17 cellular contexts compared by ENCODE assay signal in genomic region chr9:135078361-135078821, GRCh38. TPM values are rescaled to one million over a fixed set of nuclear protein-coding genes. Genes with fewer than 3 reads are reported as not detected.
"Had no signal": no experiment of that assay in that cellular context is flagged by ENCODE, and none has a peak within 500 bp of the region (broad histone marks: within the 10 kb centered on the region; RNA-seq: fewer than 3 reads in every experiment).

No MANE protein-coding gene starts in this region.

- H3K27ac Mint-ChIP-seq: activated naive CD4-positive, alpha-beta T cell treated with anti-CD3 and anti-CD28 coated beads for 36 hours; activated T-helper 1 cell treated with anti-CD3 and anti-CD28 coated beads, Interleukin-12 subunit alpha, Interleukin-12 subunit beta, Interleukin-2, Interleukin-4 antibody, amounts not matched to agents 30 ng/mL and 10 ng/mL and 1 ng/mL, durations not matched to agents 14 hours and 24 hours and 36 hours; nephron progenitor cell; type B pancreatic cell had no signal

- DNase-seq: activated CD4-positive, alpha-beta T cell treated with anti-CD3 and anti-CD28 coated beads, Interleukin-2, amount 50 U/mL, for 4 hours; activated naive CD4-positive, alpha-beta T cell treated with anti-CD3 and anti-CD28 coated beads for 36 hours; effector CD8-positive, alpha-beta T cell; left ventricle myocardium inferior; mesenchymal stem cell; nephron progenitor cell; ovary had no signal

- FAIRE-seq: astrocyte, colon, frontal cortex, kidney had no signal

- H3K27me3 ChIP-seq: ovary had no signal

- H3K9me3 ChIP-seq: left ventricle myocardium inferior, ovary had no signal

- H3K36me3 Mint-ChIP-seq: type B pancreatic cell had no signal

- H3K4me1 Mint-ChIP-seq: nephron progenitor cell had no signal

- ATAC-seq: activated CD4-positive, CD25-positive, alpha-beta regulatory T cell treated with anti-CD3 and anti-CD28 coated beads, Interleukin-2, amount 50 U/mL, for 24 hours had no signal

- H3K36me3 ChIP-seq: cardiac muscle cell, left ventricle myocardium inferior, ovary had no signal

- H3K4me3 Mint-ChIP-seq: activated naive CD4-positive, alpha-beta T cell treated with anti-CD3 and anti-CD28 coated beads for 36 hours; activated T-helper 1 cell treated with anti-CD3 and anti-CD28 coated beads, Interleukin-12 subunit alpha, Interleukin-12 subunit beta, Interleukin-2, Interleukin-4 antibody, amounts not matched to agents 30 ng/mL and 10 ng/mL and 1 ng/mL, durations not matched to agents 14 hours and 24 hours and 36 hours; nephron progenitor cell; type B pancreatic cell had no signal

- H3K4me3 ChIP-seq: cardiac muscle cell, left ventricle myocardium inferior, ovary, skin epidermis had no signal

- H3K9me3 Mint-ChIP-seq: activated naive CD4-positive, alpha-beta T cell treated with anti-CD3 and anti-CD28 coated beads for 36 hours; activated T-helper 1 cell treated with anti-CD3 and anti-CD28 coated beads, Interleukin-12 subunit alpha, Interleukin-12 subunit beta, Interleukin-2, Interleukin-4 antibody, amounts not matched to agents 30 ng/mL and 10 ng/mL and 1 ng/mL, durations not matched to agents 14 hours and 24 hours and 36 hours; nephron progenitor cell; type B pancreatic cell had no signal

- H3K27ac ChIP-seq: cardiac muscle cell, left ventricle myocardium inferior, ovary, skin epidermis had no signal

RNA-seq across cellular contexts. Expression of gene OLFM1, which starts 9.1 kb away (rescaled TPM):
- total RNA-seq: activated naive CD4-positive, alpha-beta T cell treated with anti-CD3 and anti-CD28 coated beads for 36 hours; T-helper 2 cell treated with Interferon-gamma antibody and Interleukin-4, amounts not matched to agents 100 ng/mL and 5 ng/mL, for 36 hours had no signal
